In the genomic region with DNA sequence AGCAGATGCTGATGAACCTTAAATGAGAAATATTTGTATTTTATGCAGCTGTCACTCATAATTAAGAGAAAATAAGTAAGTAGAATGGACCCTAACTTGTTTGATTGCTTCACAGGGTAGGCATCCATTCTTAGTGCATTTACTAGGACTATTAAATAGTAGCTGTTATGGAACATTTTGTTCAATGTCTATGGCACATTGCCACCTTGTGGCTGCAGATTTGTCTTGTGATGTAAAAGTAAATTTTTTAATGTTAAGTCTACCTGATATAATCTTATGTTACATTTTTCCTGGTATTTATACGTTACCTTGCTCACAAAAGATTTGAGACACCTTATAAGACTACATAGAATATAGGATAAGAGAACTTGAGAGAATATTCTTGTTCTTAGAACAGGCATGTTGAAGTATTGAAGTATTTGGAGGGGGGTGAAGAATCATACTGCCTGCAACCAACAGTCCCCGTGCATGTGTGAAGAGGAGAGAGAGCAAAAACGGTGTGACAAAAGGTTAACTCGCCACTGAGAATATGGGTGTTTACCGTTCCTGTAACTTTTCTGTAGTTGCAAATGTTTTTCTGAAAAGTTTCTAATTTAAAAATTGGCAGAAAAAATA, we compare ENCODE assay signal across 8 cellular contexts.
DNase-seq lines count a peak whose midpoint lies in the region; ATAC-seq lines count a peak whose summit lies in the region.

No MANE protein-coding gene starts in this region.

- ATAC-seq in GM18858 (IDR thresholded peaks at IDR 0.05; ENCODE audit: unreplicated experiment): no peak
- ATAC-seq in HG02852 (IDR thresholded peaks at IDR 0.05; ENCODE audit: unreplicated experiment): no peak

- no peak overlapping the region for H3K4me2 ChIP-seq in Karpas-422 (ENCODE audit: low read depth, low read length, poor library complexity, severe bottlenecking)

- DNase-seq in DMS153 (lab: John Stamatoyannopoulos, UW) (peak; percentile 27), Karpas-422 (peak; percentile 81), SHP77 (lab: John Stamatoyannopoulos, UW) (peak; percentile 40 to 61), midbrain (lab: John Stamatoyannopoulos, UW) (peak; percentile 31)
- DNase-seq in effector CD4-positive, alpha-beta T cell: peak; percentile 6
- DNase-seq in activated CD8-positive, alpha-beta memory T cell treated with anti-CD3 and anti-CD28 coated beads, Interleukin-2, amount 50 U/mL, for 48 hours: no peak

- H3K4me1 ChIP-seq in Karpas-422 (ENCODE audit: low read length): no peaks in the 10 kb centered on the region

- no peaks in the 10 kb centered on the region for H4K20me1 ChIP-seq in Karpas-422 (ENCODE audit: insufficient read depth, low read depth, low read length)

- H3K27me3 ChIP-seq in Karpas-422 (ENCODE audit: low read length): no peaks in the 10 kb centered on the region

- H2AFZ ChIP-seq in Karpas-422 (ENCODE audit: low read length): no peak overlapping the region

- H3K27ac ChIP-seq in Karpas-422 (ENCODE audit: low read length): no peak overlapping the region

- no peak overlapping the region for H3K9ac ChIP-seq in Karpas-422 (ENCODE audit: low read length)

- H3K36me3 ChIP-seq in Karpas-422 (ENCODE audit: insufficient read depth, low read length): no peaks in the 10 kb centered on the region

- H3K9me3 ChIP-seq in Karpas-422 (ENCODE audit: low read length): no peaks in the 10 kb centered on the region

- no peaks in the 10 kb centered on the region for H3K79me2 ChIP-seq in Karpas-422 (ENCODE audit: low read length)

- no peak overlapping the region for H3K4me3 ChIP-seq in Karpas-422 (ENCODE audit: low read length)

- no peaks in the 10 kb centered on the region for H3K9me2 ChIP-seq in Karpas-422 (replicated peaks; ENCODE audit: insufficient read depth, low read length)
